ENCODE assay signal across 8 cellular contexts in genomic region chr15:85542895-85543331, GRCh38.
DNase-seq lines count a peak whose midpoint lies in the region; ATAC-seq, FAIRE-seq and TF ChIP-seq lines count a peak whose summit lies in the region.

No MANE protein-coding gene starts in this region.

- peak overlapping the region; percentile 36 for H3K27ac Mint-ChIP-seq in activated naive CD8-positive, alpha-beta T cell treated with anti-CD3 and anti-CD28 coated beads, Interleukin-2, amount 50 U/mL, for 24 hours

- TF ChIP-seq CTCF in Loucy (conservative IDR thresholded peaks at IDR 0.05; ENCODE audit: low read length) (no peak), dorsolateral prefrontal cortex (IDR thresholded peaks at IDR 0.05 in 54 of 56, conservative IDR thresholded peaks at IDR 0.05 in 2 of 56; ENCODE audit: low read depth in 1 of 56, partially characterized antibody in 56 of 56) (no peak)

- intact Hi-C loops in dorsolateral prefrontal cortex (cut with DNase I) (no loop called here), left cardiac atrium (cut with DNase I) (no loop called here)

- H3K4me1 Mint-ChIP-seq in activated naive CD8-positive, alpha-beta T cell treated with anti-CD3 and anti-CD28 coated beads, Interleukin-2, amount 50 U/mL, for 24 hours: peaks cover 80% of the 10 kb centered on the region

- H3K9me2 ChIP-seq in Loucy (replicated peaks; ENCODE audit: low read depth, low read length): no peaks in the 10 kb centered on the region

- peak overlapping the region; percentile 64; the same call in 1 of the 2 replicates for H2AFZ ChIP-seq in Loucy (ENCODE audit: low read length)

- H3K79me2 ChIP-seq in Loucy (ENCODE audit: insufficient read depth, low read length): peaks cover 2% of the 10 kb centered on the region; the same call in 1 of the 2 replicates

- H3K4me3 Mint-ChIP-seq in activated naive CD8-positive, alpha-beta T cell treated with anti-CD3 and anti-CD28 coated beads, Interleukin-2, amount 50 U/mL, for 24 hours: peak overlapping the region; percentile 5

- 15 to 35% (median 17%) methylated on average over 3 of the region's 3 CpGs for WGBS in small intestine, 3 donors

- no peaks in the 10 kb centered on the region for H3K36me3 ChIP-seq in Loucy (ENCODE audit: insufficient read depth, low read length)
- H3K36me3 ChIP-seq in small intestine (ENCODE audit: control insufficient read depth in 2 of 2, insufficient read depth in 2 of 2, low read length in 2 of 2): peaks cover 0 to 2% of the 10 kb centered on the region in 2 donors

- no peak for FAIRE-seq in small intestine (lab: Jason Lieb, UNC)

- no peaks in the 10 kb centered on the region for H3K27me3 Mint-ChIP-seq in activated naive CD8-positive, alpha-beta T cell treated with anti-CD3 and anti-CD28 coated beads, Interleukin-2, amount 50 U/mL, for 24 hours

- H3K9me3 ChIP-seq in Loucy (ENCODE audit: insufficient read depth, low read depth, low read length): no peaks in the 10 kb centered on the region
- H3K9me3 ChIP-seq in small intestine (ENCODE audit: control insufficient read depth, low read depth): no peaks in the 10 kb centered on the region

- H3K9ac ChIP-seq in Loucy (ENCODE audit: low read depth, low read length, poor library complexity, severe bottlenecking): peak overlapping the region; percentile 68

- peaks cover 2% of the 10 kb centered on the region; the same call in 1 of the 2 replicates for H3F3A ChIP-seq in Loucy (ENCODE audit: low read depth)

- peak overlapping the region in 1 of 2 donors; percentile 74 for H3K27ac ChIP-seq in small intestine (ENCODE audit: low read depth in 1 of 2, low read length in 1 of 2)
- H3K27ac ChIP-seq in dorsolateral prefrontal cortex: peak overlapping the region in 4 of 59 donors; percentile 6 to 28 (median 18)

- no peaks in the 10 kb centered on the region for H4K20me1 ChIP-seq in Loucy (ENCODE audit: insufficient read depth, low read length, poor library complexity, severe bottlenecking)

- H3K36me3 Mint-ChIP-seq in activated naive CD8-positive, alpha-beta T cell treated with anti-CD3 and anti-CD28 coated beads, Interleukin-2, amount 50 U/mL, for 24 hours (ENCODE audit: low read depth): peaks cover 13% of the 10 kb centered on the region

- H3K4me1 ChIP-seq in Loucy (ENCODE audit: insufficient read depth, low read length, poor library complexity, severe bottlenecking) (peaks cover 44% of the 10 kb centered on the region), small intestine (ENCODE audit: control insufficient read depth in 2 of 2, insufficient read depth in 1 of 2, low read depth in 1 of 2, low read length in 1 of 2) (peaks cover 2 to 33% of the 10 kb centered on the region in 2 donors)

- peak overlapping the region; percentile 85 for H3K4me2 ChIP-seq in Loucy (ENCODE audit: low read depth, low read length, poor library complexity, severe bottlenecking)

- DNase-seq in activated CD4-positive, CD25-positive, alpha-beta regulatory T cell treated with anti-CD3 and anti-CD28 coated beads, Interleukin-2, amount 50 U/mL, for 72 hours: no peak
- peak; percentile 9 for DNase-seq in activated naive CD8-positive, alpha-beta T cell treated with anti-CD3 and anti-CD28 coated beads, Interleukin-2, amount 50 U/mL, for 24 hours
- DNase-seq in small intestine (peak; percentile 32), pons (ENCODE audit: low spot score) (no peak), dorsolateral prefrontal cortex (no peak), left cardiac atrium (no peak)

- H3K4me3 ChIP-seq in Loucy (ENCODE audit: low read length, poor library complexity, severe bottlenecking) (peak overlapping the region; percentile 71), small intestine (ENCODE audit: low read depth in 1 of 2, low read length in 2 of 2) (no peak overlapping the region), dorsolateral prefrontal cortex (no peak overlapping the region)

- H3K9me3 Mint-ChIP-seq in activated naive CD8-positive, alpha-beta T cell treated with anti-CD3 and anti-CD28 coated beads, Interleukin-2, amount 50 U/mL, for 24 hours: no peaks in the 10 kb centered on the region

- H3K27me3 ChIP-seq in Loucy (ENCODE audit: insufficient read depth, low read length, poor library complexity, severe bottlenecking) (no peaks in the 10 kb centered on the region), small intestine (ENCODE audit: control insufficient read depth in 2 of 2, insufficient read depth in 2 of 2, low read length in 2 of 2) (no peaks in the 10 kb centered on the region), dorsolateral prefrontal cortex (peaks cover 0 to 4% (median 0%) of the 10 kb centered on the region in 45 donors)

- ATAC-seq in activated CD4-positive, CD25-positive, alpha-beta regulatory T cell treated with anti-CD3 and anti-CD28 coated beads, Interleukin-2, amount 50 U/mL, for 24 hours: peak; percentile 86 to 88
- peak; percentile 90 for ATAC-seq in activated naive CD8-positive, alpha-beta T cell treated with anti-CD3 and anti-CD28 coated beads, Interleukin-2, amount 50 U/mL, for 24 hours
- no peak for ATAC-seq in left cardiac atrium

Comparison
In these comparisons a context has a peak if more than half of its experiments do, and no peak if none do; other contexts are left out.
1. ATAC-seq: peak in activated CD4-positive, CD25-positive, alpha-beta regulatory T cell treated with anti-CD3 and anti-CD28 coated beads, Interleukin-2, amount 50 U/mL, for 24 hours (2 of 2) and activated naive CD8-positive, alpha-beta T cell treated with anti-CD3 and anti-CD28 coated beads, Interleukin-2, amount 50 U/mL, for 24 hours (single experiment); none in left cardiac atrium (0 of 2).
2. DNase-seq: peak in activated naive CD8-positive, alpha-beta T cell treated with anti-CD3 and anti-CD28 coated beads, Interleukin-2, amount 50 U/mL, for 24 hours (single experiment) and small intestine (single experiment); none in activated CD4-positive, CD25-positive, alpha-beta regulatory T cell treated with anti-CD3 and anti-CD28 coated beads, Interleukin-2, amount 50 U/mL, for 72 hours (single experiment), pons (single experiment), dorsolateral prefrontal cortex (0 of 10) and left cardiac atrium (single experiment).